ENCODE assay signal across 16 cellular contexts in the genomic region with DNA sequence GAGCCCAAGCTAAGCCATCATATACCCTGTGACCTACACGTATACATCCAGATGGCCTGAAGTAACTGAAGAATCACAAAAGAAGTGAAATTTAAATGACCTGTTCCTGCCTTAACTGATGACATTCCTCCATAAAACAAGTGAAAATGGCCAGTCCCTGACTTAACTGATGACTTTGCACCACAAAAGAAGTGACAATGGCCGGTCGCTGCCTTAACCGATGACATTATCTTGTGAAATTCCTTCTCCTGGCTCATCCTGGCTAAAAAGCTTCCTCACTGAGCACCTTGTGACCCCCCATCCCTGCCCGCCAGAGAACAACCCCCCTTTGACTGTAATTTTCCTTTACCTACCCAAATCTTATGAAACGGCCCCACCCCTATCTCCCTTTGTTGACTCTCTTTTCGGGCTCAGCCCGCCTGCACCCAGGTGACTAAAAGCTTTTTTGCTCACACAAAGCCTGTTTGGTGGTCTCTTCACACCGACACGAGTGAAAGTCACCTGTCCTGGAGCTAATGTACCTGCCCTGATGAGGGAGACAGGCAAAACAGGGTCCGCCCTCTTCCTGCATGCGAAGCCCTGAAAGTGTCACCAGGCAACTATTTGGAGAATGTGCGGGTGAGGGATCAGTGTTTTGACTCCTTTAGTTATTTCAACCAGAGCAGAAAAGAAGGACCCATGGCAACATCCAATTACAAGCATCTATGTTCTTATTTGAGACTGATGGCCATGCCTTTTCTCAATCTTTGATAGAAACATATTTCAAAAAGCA.
DNase-seq lines count a peak whose midpoint lies in the region; TF ChIP-seq lines count a peak whose summit lies in the region.
"Had no signal": no experiment of that assay in that cellular context is flagged by ENCODE, and none has a peak within 500 bp of the region (broad histone marks: within the 10 kb centered on the region; RNA-seq: fewer than 3 reads in every experiment).

No MANE protein-coding gene starts in this region.

- H3K27me3 ChIP-seq in HUES64 (ENCODE audit: insufficient read depth, low read length) = no peaks in the 10 kb centered on the region
- H3K27me3 ChIP-seq: heart right ventricle had no signal

- no peaks in the 10 kb centered on the region for H3K9me3 Mint-ChIP-seq in T-helper 2 cell treated with Interferon-gamma antibody and Interleukin-4, amounts not matched to agents 5 μg/mL and 100 μg/mL, for 36 hours
- H3K9me3 Mint-ChIP-seq: activated naive CD4-positive, alpha-beta T cell treated with anti-CD3 and anti-CD28 coated beads, Interleukin-2, amount 50 U/mL, for 72 hours had no signal

- TF ChIP-seq CTCF in choroid plexus epithelial cell (conservative IDR thresholded peaks at IDR 0.05; ENCODE audit: low read depth, low read length) = no peak

- H3K9ac ChIP-seq in HUES64 (ENCODE audit: low read depth, low read length) = peak overlapping the region; percentile 64

- 0 out of 2 replicates have a peak, but pooled peaks cover 7% of the 10 kb centered on the region for H3K36me3 ChIP-seq in HUES64 (ENCODE audit: insufficient read depth, low read length)
- H3K36me3 ChIP-seq: heart right ventricle had no signal

- H3K4me1 ChIP-seq in HUES64 (ENCODE audit: insufficient read depth, low read length) = peaks cover 37% of the 10 kb centered on the region
- H3K4me1 ChIP-seq: heart right ventricle had no signal

- no peak overlapping the region for H3K4me3 Mint-ChIP-seq in T-helper 2 cell treated with Interferon-gamma antibody and Interleukin-4, amounts not matched to agents 5 μg/mL and 100 μg/mL, for 36 hours

- H3K36me3 Mint-ChIP-seq in T-helper 2 cell treated with Interferon-gamma antibody and Interleukin-4, amounts not matched to agents 5 μg/mL and 100 μg/mL, for 36 hours (ENCODE audit: low read depth) = no peaks in the 10 kb centered on the region
- H3K36me3 Mint-ChIP-seq: activated naive CD4-positive, alpha-beta T cell treated with anti-CD3 and anti-CD28 coated beads, Interleukin-2, amount 50 U/mL, for 72 hours had no signal

- DNase-seq in AG20443 (ENCODE audit: low spot score) (peak; percentile 34), choroid plexus epithelial cell (ENCODE audit: low read depth) (peak; percentile 51), kidney glomerular epithelial cell (lab: John Stamatoyannopoulos, UW) (peak; percentile 90), NCI-H128 (lab: John Stamatoyannopoulos, UW; ENCODE audit: unreplicated experiment) (no peak), DMS53 treated with DMSO at 0.1 percent for 48 hours (lab: John Stamatoyannopoulos, UW; ENCODE audit: unreplicated experiment) (no peak), cortex of kidney (lab: John Stamatoyannopoulos, UW) (no peak)
- DNase-seq in T-helper 2 cell treated with Interferon-gamma antibody and Interleukin-4, amounts not matched to agents 5 μg/mL and 100 μg/mL, for 36 hours (ENCODE audit: low spot score) = no peak
- DNase-seq: activated CD4-positive, alpha-beta T cell treated with anti-CD3 and anti-CD28 coated beads for 48 hours; activated T-cell treated with anti-CD3 and anti-CD28 coated beads for 4 hours; erythroblast; heart right ventricle; NCI-H2029; RPMI8226 had no signal

- no peaks in the 10 kb centered on the region for H3K4me1 Mint-ChIP-seq in T-helper 2 cell treated with Interferon-gamma antibody and Interleukin-4, amounts not matched to agents 5 μg/mL and 100 μg/mL, for 36 hours (ENCODE audit: low read depth)

- H3K27me3 Mint-ChIP-seq in T-helper 2 cell treated with Interferon-gamma antibody and Interleukin-4, amounts not matched to agents 5 μg/mL and 100 μg/mL, for 36 hours (ENCODE audit: low read depth) = no peaks in the 10 kb centered on the region

- 5% methylated on average over 13 of the region's 13 CpGs for WGBS in HUES64

- peak overlapping the region; percentile 99 for H3K27ac ChIP-seq in HUES64 (ENCODE audit: low read depth, low read length)
- H3K27ac ChIP-seq: heart right ventricle had no signal

- no peaks in the 10 kb centered on the region for H3K9me3 ChIP-seq in HUES64 (ENCODE audit: insufficient read depth, low read depth, low read length)
- H3K9me3 ChIP-seq: heart right ventricle had no signal

- peak overlapping the region; percentile 15; the same call in 1 of the 2 replicates for H3K4me3 ChIP-seq in HUES64 (ENCODE audit: low read length)
- H3K4me3 ChIP-seq in choroid plexus epithelial cell (ENCODE audit: low read depth, low read length) = no peak overlapping the region
- H3K4me3 ChIP-seq: GM12878, heart right ventricle had no signal

- H3K27ac Mint-ChIP-seq in T-helper 2 cell treated with Interferon-gamma antibody and Interleukin-4, amounts not matched to agents 5 μg/mL and 100 μg/mL, for 36 hours = no peak overlapping the region
- H3K27ac Mint-ChIP-seq: activated naive CD4-positive, alpha-beta T cell treated with anti-CD3 and anti-CD28 coated beads, Interleukin-2, amount 50 U/mL, for 72 hours had no signal

Comparison
In these comparisons a context has a peak if more than half of its experiments do, and no peak if none do; other contexts are left out.
1. DNase-seq: peak in AG20443 (single experiment), choroid plexus epithelial cell (single experiment) and kidney glomerular epithelial cell (single experiment); none in NCI-H128 (single experiment), DMS53 treated with DMSO at 0.1 percent for 48 hours (single experiment), cortex of kidney (single experiment) and T-helper 2 cell treated with Interferon-gamma antibody and Interleukin-4, amounts not matched to agents 5 μg/mL and 100 μg/mL, for 36 hours (single experiment).